Comparison of ENCODE assay signal across 9 cellular contexts in genomic region chr5:139394654-139395566, GRCh38. TPM values are rescaled to one million over a fixed set of nuclear protein-coding genes. Genes with fewer than 3 reads are reported as not detected.
A peak's percentile ranks its signal among the peaks of the same experiment; 100 is the strongest.
DNase-seq lines count a peak whose midpoint lies in the region; ATAC-seq and TF ChIP-seq lines count a peak whose summit lies in the region.
"Had no signal": no experiment of that assay in that cellular context is flagged by ENCODE, and none has a peak within 500 bp of the region (broad histone marks: within the 10 kb centered on the region; RNA-seq: fewer than 3 reads in every experiment).

Gene PROB1, minus strand, starts transcription at chr5:139395104. Its CDS starts 23 bp downstream, at chr5:139395081.

- H3K27me3 ChIP-seq in Loucy (ENCODE audit: insufficient read depth, low read length, poor library complexity, severe bottlenecking) = no peaks in the 10 kb centered on the region
- no peaks in the 10 kb centered on the region for H3K27me3 ChIP-seq in MG63

- no peak for ATAC-seq in natural killer cell treated with Interleukin-12 subunit alpha and Interleukin-12 subunit beta and Interleukin-15 and Interleukin-18, amount 100 ng/mL, for 72 hours

- no peaks in the 10 kb centered on the region for H3F3A ChIP-seq in Loucy (ENCODE audit: low read depth)

- no peak for DNase-seq in AG09309 (ENCODE audit: low read depth)
- DNase-seq in epithelial cell of esophagus (ENCODE audit: low read depth) = no peak
- no peak for DNase-seq in natural killer cell treated with Interleukin-12 subunit alpha and Interleukin-12 subunit beta and Interleukin-15 and Interleukin-18, amount 100 ng/mL, for 72 hours (ENCODE audit: low spot score)
- no peak for DNase-seq in Kasumi-1 (lab: John Stamatoyannopoulos, UW)
- DNase-seq in MG63 = no peak
- DNase-seq in NCI-H146 (lab: John Stamatoyannopoulos, UW) = no peak
- DNase-seq in GM10266 (ENCODE audit: extremely low spot score) = no peak
- DNase-seq: stimulated activated CD4-positive, alpha-beta T cell treated with anti-CD3 and anti-CD28 coated beads, Interleukin-12 subunit alpha, Interleukin-12 subunit beta, amount 100 ng/mL, for 4 hours had no signal

- H2AFZ ChIP-seq in Loucy (ENCODE audit: low read length) = no peak within 1 kb of the TSS

- peaks cover 35% of the 10 kb centered on the region for H3K4me1 ChIP-seq in Loucy (ENCODE audit: insufficient read depth, low read length, poor library complexity, severe bottlenecking)

- no peaks in the 10 kb centered on the region for H3K9me3 ChIP-seq in Loucy (ENCODE audit: insufficient read depth, low read depth, low read length)
- H3K9me3 ChIP-seq in MG63 = no peaks in the 10 kb centered on the region

- no peaks in the 10 kb centered on the region for H3K27me3 Mint-ChIP-seq in natural killer cell treated with Interleukin-12 subunit alpha and Interleukin-12 subunit beta and Interleukin-15 and Interleukin-18, amount 100 ng/mL, for 72 hours

- no peak for TF ChIP-seq CTCF in AG09309 (IDR thresholded peaks at IDR 0.05; ENCODE audit: control insufficient read depth, insufficient read depth, low read depth, low read length, missing control alignments)
- TF ChIP-seq CTCF in Loucy (conservative IDR thresholded peaks at IDR 0.05; ENCODE audit: low read length) = no peak
- TF ChIP-seq CTCF in epithelial cell of esophagus (IDR thresholded peaks at IDR 0.05; ENCODE audit: insufficient read depth, low read depth, low read length, missing control alignments) = no peak
- TF ChIP-seq CTCF in GM10266 (IDR thresholded peaks at IDR 0.05; ENCODE audit: control insufficient read depth, insufficient read depth, low read depth, missing control alignments) = no peak

- no peaks in the 10 kb centered on the region for H3K9me2 ChIP-seq in Loucy (replicated peaks; ENCODE audit: low read depth, low read length)

- peak within 1 kb of the TSS; percentile 59 for H3K4me3 ChIP-seq in AG09309 (ENCODE audit: control insufficient read depth, low read depth, low read length)
- peak within 1 kb of the TSS; percentile 96 for H3K4me3 ChIP-seq in Loucy (ENCODE audit: low read length, poor library complexity, severe bottlenecking)
- H3K4me3 ChIP-seq in epithelial cell of esophagus (ENCODE audit: low read length) = peak within 1 kb of the TSS; percentile 42
- H3K4me3 ChIP-seq in MG63 = no peak within 1 kb of the TSS

- peaks cover 56% of the 10 kb centered on the region for H3K79me2 ChIP-seq in Loucy (ENCODE audit: insufficient read depth, low read length)

- H3K27ac Mint-ChIP-seq in natural killer cell treated with Interleukin-12 subunit alpha and Interleukin-12 subunit beta and Interleukin-15 and Interleukin-18, amount 100 ng/mL, for 72 hours = peak within 1 kb of the TSS in 1 of 2 donors; percentile 17

- H3K9ac ChIP-seq in Loucy (ENCODE audit: low read depth, low read length, poor library complexity, severe bottlenecking) = no peak within 1 kb of the TSS

- H3K36me3 Mint-ChIP-seq in natural killer cell treated with Interleukin-12 subunit alpha and Interleukin-12 subunit beta and Interleukin-15 and Interleukin-18, amount 100 ng/mL, for 72 hours = no peaks in the 10 kb centered on the region

- H3K4me3 Mint-ChIP-seq in natural killer cell treated with Interleukin-12 subunit alpha and Interleukin-12 subunit beta and Interleukin-15 and Interleukin-18, amount 100 ng/mL, for 72 hours = peak within 1 kb of the TSS; percentile 97

- H3K36me3 ChIP-seq in Loucy (ENCODE audit: insufficient read depth, low read length) (no peaks in the 10 kb centered on the region), MG63 (no peaks in the 10 kb centered on the region)

- peak within 1 kb of the TSS; percentile 87 for H3K4me2 ChIP-seq in Loucy (ENCODE audit: low read depth, low read length, poor library complexity, severe bottlenecking)

- peaks cover 8% of the 10 kb centered on the region for H4K20me1 ChIP-seq in Loucy (ENCODE audit: insufficient read depth, low read length, poor library complexity, severe bottlenecking)

- H3K4me1 Mint-ChIP-seq in natural killer cell treated with Interleukin-12 subunit alpha and Interleukin-12 subunit beta and Interleukin-15 and Interleukin-18, amount 100 ng/mL, for 72 hours (ENCODE audit: low read depth in 2 of 2) = peaks cover 43 to 47% of the 10 kb centered on the region in 2 donors

- no peaks in the 10 kb centered on the region for H3K9me3 Mint-ChIP-seq in natural killer cell treated with Interleukin-12 subunit alpha and Interleukin-12 subunit beta and Interleukin-15 and Interleukin-18, amount 100 ng/mL, for 72 hours

RNA-seq across cellular contexts. Expression of gene PROB1, which starts in this region (rescaled TPM):
- 1 to 10 TPM; 3.4 to 6.6 TPM for total RNA-seq in natural killer cell treated with Interleukin-12 subunit alpha and Interleukin-12 subunit beta and Interleukin-15 and Interleukin-18, amount 100 ng/mL, for 72 hours
- 0.13 TPM in 1 of 2 replicates, not detected in the other for total RNA-seq in MG63 (2014; rRNA removed; shearing (Covaris generic); ENCODE audit: low replicate concordance)
